Comparison of ENCODE assay signal across 24 cellular contexts in genomic region chr5:128002420-128002819, GRCh38.
"Had no signal": no experiment of that assay in that cellular context is flagged by ENCODE, and none has a peak within 500 bp of the region (broad histone marks: within the 10 kb centered on the region; RNA-seq: fewer than 3 reads in every experiment).

No MANE protein-coding gene starts in this region.

- H3K4me2 ChIP-seq: hepatocyte had no signal

- H3K79me2 ChIP-seq: hepatocyte had no signal

- H3K4me3 ChIP-seq: ascending aorta, cardiac muscle cell, hepatocyte, ovary, prostate gland, spleen, thoracic aorta, upper lobe of right lung had no signal

- H3K27ac ChIP-seq: ascending aorta, cardiac muscle cell, hepatocyte, ovary, prostate gland, spleen, thoracic aorta, upper lobe of right lung, WERI-Rb-1 had no signal

- H3K27ac Mint-ChIP-seq: activated CD8-positive, alpha-beta T cell treated with anti-CD3 and anti-CD28 coated beads, Interleukin-2, amount 10 ng/mL, durations not matched to agents 7 days and 5 days; activated naive CD4-positive, alpha-beta T cell treated with anti-CD3 and anti-CD28 coated beads, Interleukin-2, amount 50 U/mL, for 24 hours; activated T-helper 1 cell treated with anti-CD3 and anti-CD28 coated beads, Interleukin-12 subunit alpha, Interleukin-12 subunit beta, Interleukin-2, Interleukin-4 antibody, amounts not matched to agents 30 ng/mL and 10 ng/mL and 1 ng/mL, durations not matched to agents 14 hours and 24 hours and 36 hours; natural killer cell; T-cell; T-helper 2 cell treated with Interferon-gamma antibody and Interleukin-4, amounts not matched to agents 5 μg/mL and 100 μg/mL, for 36 hours had no signal

- H3K36me3 Mint-ChIP-seq: natural killer cell had no signal

- DNase-seq: activated CD4-positive, alpha-beta T cell treated with anti-CD3 and anti-CD28 coated beads for 1 hour; activated CD4-positive, alpha-beta T cell treated with anti-CD3 and anti-CD28 coated beads, Interleukin-2, amount 50 U/mL, for 1 hour; activated CD8-positive, alpha-beta T cell treated with anti-CD3 and anti-CD28 coated beads, Interleukin-2, amount 10 ng/mL, durations not matched to agents 7 days and 5 days; activated gamma-delta T cell treated with Interleukin-2 at 50 U/mL for 16 hours; erythroblast; glutamatergic neuron; left ventricle myocardium superior; midbrain; natural killer cell; ovary; spleen; stimulated activated CD4-positive, alpha-beta T cell treated with anti-CD3 and anti-CD28 coated beads, Interleukin-4, amount 100 ng/mL, for 24 hours; stimulated activated naive CD4-positive, alpha-beta T cell treated with Interleukin-2 at 50 U/mL for 16 hours; T-cell; upper lobe of right lung; WERI-Rb-1 had no signal

- H2AFZ ChIP-seq: hepatocyte had no signal

- H3K4me1 ChIP-seq: ascending aorta, spleen, upper lobe of right lung had no signal

- H3K27me3 ChIP-seq: ascending aorta, cardiac muscle cell, hepatocyte, ovary, spleen, upper lobe of right lung had no signal

- H3K4me1 Mint-ChIP-seq: activated naive CD4-positive, alpha-beta T cell treated with anti-CD3 and anti-CD28 coated beads, Interleukin-2, amount 50 U/mL, for 24 hours; natural killer cell; T-cell had no signal

- H3K4me3 Mint-ChIP-seq: activated CD8-positive, alpha-beta T cell treated with anti-CD3 and anti-CD28 coated beads, Interleukin-2, amount 10 ng/mL, durations not matched to agents 7 days and 5 days; activated naive CD4-positive, alpha-beta T cell treated with anti-CD3 and anti-CD28 coated beads, Interleukin-2, amount 50 U/mL, for 24 hours; activated T-helper 1 cell treated with anti-CD3 and anti-CD28 coated beads, Interleukin-12 subunit alpha, Interleukin-12 subunit beta, Interleukin-2, Interleukin-4 antibody, amounts not matched to agents 30 ng/mL and 10 ng/mL and 1 ng/mL, durations not matched to agents 14 hours and 24 hours and 36 hours; natural killer cell; T-cell; T-helper 2 cell treated with Interferon-gamma antibody and Interleukin-4, amounts not matched to agents 5 μg/mL and 100 μg/mL, for 36 hours had no signal

- H3K9me3 ChIP-seq: ascending aorta, ovary, prostate gland, spleen, thoracic aorta, upper lobe of right lung had no signal

- H3K27me3 Mint-ChIP-seq: activated naive CD4-positive, alpha-beta T cell treated with anti-CD3 and anti-CD28 coated beads, Interleukin-2, amount 50 U/mL, for 24 hours; T-cell had no signal

- ATAC-seq: activated CD8-positive, alpha-beta T cell treated with anti-CD3 and anti-CD28 coated beads, Interleukin-2, amount 10 ng/mL, durations not matched to agents 7 days and 5 days; left ventricle myocardium superior; natural killer cell; T-cell; upper lobe of right lung had no signal

- H3K36me3 ChIP-seq: ascending aorta, cardiac muscle cell, ovary, prostate gland, thoracic aorta, upper lobe of right lung, WERI-Rb-1 had no signal

- H3K9me3 Mint-ChIP-seq: activated naive CD4-positive, alpha-beta T cell treated with anti-CD3 and anti-CD28 coated beads, Interleukin-2, amount 50 U/mL, for 24 hours; activated T-helper 1 cell treated with anti-CD3 and anti-CD28 coated beads, Interleukin-12 subunit alpha, Interleukin-12 subunit beta, Interleukin-2, Interleukin-4 antibody, amounts not matched to agents 30 ng/mL and 10 ng/mL and 1 ng/mL, durations not matched to agents 14 hours and 24 hours and 36 hours; natural killer cell; T-cell; T-helper 2 cell treated with Interferon-gamma antibody and Interleukin-4, amounts not matched to agents 5 μg/mL and 100 μg/mL, for 36 hours had no signal
